ENCODE assay signal across 18 cellular contexts in the genomic region with DNA sequence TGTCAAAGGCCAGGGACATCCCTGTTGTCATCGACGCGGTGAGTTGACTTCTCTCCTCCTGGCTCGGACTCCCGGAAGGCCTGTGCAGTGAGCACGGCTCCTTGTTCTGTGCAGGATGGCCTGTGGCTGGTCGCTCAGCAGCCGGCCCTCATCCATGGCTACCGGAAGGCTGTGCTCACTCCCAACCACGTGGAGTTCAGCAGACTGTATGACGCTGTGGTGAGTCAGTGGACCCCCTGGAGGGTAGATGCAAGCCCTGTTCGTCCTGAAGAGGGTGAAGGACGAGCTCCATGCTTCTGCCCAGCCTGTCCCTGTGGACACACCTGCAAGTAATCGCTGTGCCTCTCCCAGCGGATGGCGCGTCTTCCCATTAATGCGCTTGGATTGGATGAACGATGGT. TPM values are rescaled to one million over a fixed set of nuclear protein-coding genes. Genes with fewer than 3 reads are reported as not detected.
DNase-seq lines count a peak whose midpoint lies in the region; ATAC-seq and TF ChIP-seq lines count a peak whose summit lies in the region.
"Had no signal": no experiment of that assay in that cellular context is flagged by ENCODE, and none has a peak within 500 bp of the region (broad histone marks: within the 10 kb centered on the region; RNA-seq: fewer than 3 reads in every experiment).

No MANE protein-coding gene starts in this region.

- TF ChIP-seq CTCF in AG04450 (IDR thresholded peaks at IDR 0.05; ENCODE audit: low read depth, low read length) (no peak), thyroid gland (IDR thresholded peaks at IDR 0.05) (no peak)
- no peak for TF ChIP-seq CTCF in CD4-positive, alpha-beta T cell (IDR thresholded peaks at IDR 0.05)

- no peaks in the 10 kb centered on the region for H3K27me3 Mint-ChIP-seq in CD4-positive, alpha-beta T cell
- H3K27me3 Mint-ChIP-seq: activated naive CD8-positive, alpha-beta T cell treated with anti-CD3 and anti-CD28 coated beads, Interleukin-2, amount 10 ng/mL, durations not matched to agents 7 days and 5 days; B cell had no signal

- intact Hi-C loops in thyroid gland (cut with DNase I) = no loop called here
- intact Hi-C loops in CD4-positive, alpha-beta T cell (cut with DNase I, micrococcal nuclease) = no loop called here

- 92 to 97% methylated on average over 16 to 17 of the region's 19 CpGs for WGBS in thyroid gland, 2 donors

- H3K4me1 Mint-ChIP-seq in CD4-positive, alpha-beta T cell (ENCODE audit: low read depth) = peaks cover 13% of the 10 kb centered on the region
- H3K4me1 Mint-ChIP-seq: B cell had no signal

- H3K9me3 ChIP-seq in AG04450 (ENCODE audit: control insufficient read depth, insufficient read depth, low read length) (peaks cover 3% of the 10 kb centered on the region; the same call in 1 of the 2 replicates), thyroid gland (no peaks in the 10 kb centered on the region)
- H3K9me3 ChIP-seq in CD4-positive, alpha-beta T cell (ENCODE audit: control insufficient read depth, low read length) = no peaks in the 10 kb centered on the region
- H3K9me3 ChIP-seq: gastroesophageal sphincter, upper lobe of left lung had no signal

- H3K9me3 Mint-ChIP-seq in CD4-positive, alpha-beta T cell = no peaks in the 10 kb centered on the region
- H3K9me3 Mint-ChIP-seq: activated naive CD8-positive, alpha-beta T cell treated with anti-CD3 and anti-CD28 coated beads, Interleukin-2, amount 10 ng/mL, durations not matched to agents 7 days and 5 days had no signal

- TF ChIP-seq RAD21 in Ishikawa (IDR thresholded peaks at IDR 0.05; ENCODE audit: low read depth) = no peak

- DNase-seq in AG04450 (ENCODE audit: low read depth, low spot score) (no peak), amniotic epithelial cell (ENCODE audit: low read depth) (peak; percentile 80), islet precursor cell (peak; percentile 59), thyroid gland (no peak), hypothalamus (lab: John Stamatoyannopoulos, UW) (no peak)
- no peak for DNase-seq in CD4-positive, alpha-beta T cell
- DNase-seq: activated CD8-positive, alpha-beta memory T cell treated with anti-CD3 and anti-CD28 coated beads, Interleukin-2, amount 50 U/mL, for 4 hours; activated naive CD8-positive, alpha-beta T cell treated with anti-CD3 and anti-CD28 coated beads, Interleukin-2, amount 10 ng/mL, durations not matched to agents 7 days and 5 days; kidney; NCI-H187 treated with DMSO at 0.1 percent for 48 hours; NCI-H748 treated with DMSO at 0.1 percent for 48 hours; Right ventricle myocardium superior; upper lobe of left lung had no signal

- H3K4me1 ChIP-seq in thyroid gland = no peaks in the 10 kb centered on the region
- H3K4me1 ChIP-seq: upper lobe of left lung had no signal

- ATAC-seq in GM21381 (IDR thresholded peaks at IDR 0.05; ENCODE audit: unreplicated experiment) = no peak
- no peak for ATAC-seq in CD4-positive, alpha-beta T cell (ENCODE audit: poor library complexity)
- ATAC-seq: gastroesophageal sphincter, GM12878 had no signal

- H3K27ac Mint-ChIP-seq in CD4-positive, alpha-beta T cell = no peak overlapping the region
- H3K27ac Mint-ChIP-seq: activated naive CD8-positive, alpha-beta T cell treated with anti-CD3 and anti-CD28 coated beads, Interleukin-2, amount 10 ng/mL, durations not matched to agents 7 days and 5 days; B cell had no signal

- POLR2A ChIA-PET in AG04450 (lab: Yijun Ruan, JAX) = interaction anchor here (0.5 to 1.4 kb wide), 2 partner anchors 11 to 81 kb away, joined by 3 to 5 read pairs; no protein-coding TSS in a partner anchor
- POLR2A ChIA-PET in CD4-positive, alpha-beta T cell (lab: Charles Lee) = no interaction called here

- H3K36me3 Mint-ChIP-seq in CD4-positive, alpha-beta T cell (ENCODE audit: low read depth) = peaks cover 81% of the 10 kb centered on the region

- no peak overlapping the region for H3K4me3 ChIP-seq in AG04450 (ENCODE audit: low read depth, low read length)
- no peak overlapping the region for H3K4me3 ChIP-seq in thyroid gland (replicated peaks in 1 of 3)
- H3K4me3 ChIP-seq: gastroesophageal sphincter, GM12878, upper lobe of left lung had no signal

- no peak overlapping the region for H3K4me3 Mint-ChIP-seq in CD4-positive, alpha-beta T cell
- H3K4me3 Mint-ChIP-seq: activated naive CD8-positive, alpha-beta T cell treated with anti-CD3 and anti-CD28 coated beads, Interleukin-2, amount 10 ng/mL, durations not matched to agents 7 days and 5 days; B cell had no signal

- CTCF ChIA-PET in AG04450 (lab: Charles Lee) = interaction anchor here (0.9 to 1.6 kb wide), 2 partner anchors 10 to 16 kb away, joined by 3 to 6 read pairs; no protein-coding TSS in a partner anchor
- CTCF ChIA-PET in CD4-positive, alpha-beta T cell (lab: Charles Lee) = no interaction called here

- TF ChIP-seq POLR2A in thyroid gland (IDR thresholded peaks at IDR 0.05) = no peak

- H3K27ac ChIP-seq in AG04450 (ENCODE audit: low read depth, low read length) = peak overlapping the region; percentile 31
- H3K27ac ChIP-seq in thyroid gland = no peak overlapping the region
- no peak overlapping the region for H3K27ac ChIP-seq in CD4-positive, alpha-beta T cell (ENCODE audit: low read depth, low read length)
- H3K27ac ChIP-seq: gastroesophageal sphincter, upper lobe of left lung had no signal

- H3K27me3 ChIP-seq in AG04450 (ENCODE audit: control insufficient read depth, insufficient read depth, low read length) (no peaks in the 10 kb centered on the region), thyroid gland (no peaks in the 10 kb centered on the region)
- no peaks in the 10 kb centered on the region for H3K27me3 ChIP-seq in CD4-positive, alpha-beta T cell (ENCODE audit: control insufficient read depth, insufficient read depth, low read length)
- H3K27me3 ChIP-seq: gastroesophageal sphincter, upper lobe of left lung had no signal

- no peak for TF ChIP-seq EP300 in Ishikawa (IDR thresholded peaks at IDR 0.05; ENCODE audit: borderline replicate concordance)

- H3K36me3 ChIP-seq in thyroid gland = peaks cover 36 to 50% of the 10 kb centered on the region in 2 donors

TF ChIP-seq in Ishikawa, 13 proteins besides CTCF, POLR2A, EP300 and RAD21:
- no peak for TF ChIP-seq TCF12 (IDR thresholded peaks at IDR 0.05; ENCODE audit: low read depth)
- TF ChIP-seq, protein P1, sequence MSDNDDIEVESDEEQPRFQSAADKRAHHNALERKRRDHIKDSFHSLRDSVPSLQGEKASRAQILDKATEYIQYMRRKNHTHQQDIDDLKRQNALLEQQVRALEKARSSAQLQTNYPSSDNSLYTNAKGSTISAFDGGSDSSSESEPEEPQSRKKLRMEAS (IDR thresholded peaks at IDR 0.05) = peak; percentile 80
- TF ChIP-seq EGR1 (IDR thresholded peaks at IDR 0.05) = no peak
TF ChIP-seq in Ishikawa: peak in this region for 1.

RNA-seq across cellular contexts. Expression of a gene that starts 19.2 kb away (rescaled TPM):
- polyA plus RNA-seq in AG04450 (2011; rRNA removed) = 33.3 and 35.0 TPM in 2 replicates
- 17.8 and 24.8 TPM in 2 replicates for polyA minus RNA-seq in AG04450 (2011; rRNA and poly(A)+ RNA removed)
- total RNA-seq in thyroid gland = 10 to 100 TPM; 38.2 to 46.6 (median 42.8) TPM
- 10 to 100 TPM; 17.4 to 17.8 TPM for total RNA-seq in CD4-positive, alpha-beta T cell

Comparison
In these comparisons a context has a peak if more than half of its experiments do, and no peak if none do; other contexts are left out.
1. DNase-seq: peak in amniotic epithelial cell (single experiment) and islet precursor cell (single experiment); none in AG04450 (single experiment), thyroid gland (0 of 2), CD4-positive, alpha-beta T cell (0 of 10) and hypothalamus (0 of 51).